1 cellular context compared by ENCODE assay signal in the genomic region with DNA sequence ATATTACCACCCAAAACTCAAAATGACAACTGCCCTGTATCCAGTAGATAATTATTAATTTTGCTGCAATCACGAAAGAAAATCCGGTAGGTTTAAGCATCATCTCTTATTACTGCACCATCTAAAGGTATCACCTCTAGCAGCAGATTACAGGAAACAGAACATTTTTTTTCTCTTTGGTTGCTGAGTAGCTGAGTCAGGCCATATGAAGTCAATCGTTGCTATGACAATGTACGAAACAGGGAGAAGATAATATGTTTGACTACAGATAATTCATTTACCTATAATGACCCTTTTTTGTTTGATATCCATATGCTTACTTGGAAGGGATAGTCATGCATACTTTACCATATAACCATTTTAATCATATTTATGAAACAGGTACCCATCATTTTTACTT.
TF ChIP-seq lines count a peak whose summit lies in the region.

No MANE protein-coding gene starts in this region.

TF ChIP-seq in IMR-90, 13 proteins besides CTCF, POLR2A, EP300 and RAD21:
- TF ChIP-seq, protein P1, sequence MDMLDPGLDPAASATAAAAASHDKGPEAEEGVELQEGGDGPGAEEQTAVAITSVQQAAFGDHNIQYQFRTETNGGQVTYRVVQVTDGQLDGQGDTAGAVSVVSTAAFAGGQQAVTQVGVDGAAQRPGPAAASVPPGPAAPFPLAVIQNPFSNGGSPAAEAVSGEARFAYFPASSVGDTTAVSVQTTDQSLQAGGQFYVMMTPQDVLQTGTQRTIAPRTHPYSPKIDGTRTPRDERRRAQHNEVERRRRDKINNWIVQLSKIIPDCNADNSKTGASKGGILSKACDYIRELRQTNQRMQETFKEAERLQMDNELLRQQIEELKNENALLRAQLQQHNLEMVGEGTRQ (IDR thresholded peaks at IDR 0.05; ENCODE audit: low read depth, low read length), result no peak
- TF ChIP-seq FOS (IDR thresholded peaks at IDR 0.05; ENCODE audit: low read depth, low read length) (no peak), NFE2L2 (IDR thresholded peaks at IDR 0.05; ENCODE audit: low read depth, low read length) (no peak), BHLHE40 (IDR thresholded peaks at IDR 0.05; ENCODE audit: low read depth, low read length) (no peak), CEBPB (IDR thresholded peaks at IDR 0.05; ENCODE audit: low read depth, low read length) (no peak), RFX5 (IDR thresholded peaks at IDR 0.05; ENCODE audit: low read depth, low read length) (no peak), MAFK (IDR thresholded peaks at IDR 0.05; ENCODE audit: low read depth, low read length) (no peak), SMC3 (IDR thresholded peaks at IDR 0.05; ENCODE audit: low read depth, low read length) (no peak), MXI1 (IDR thresholded peaks at IDR 0.05; ENCODE audit: borderline replicate concordance, low read depth, low read length) (no peak), RCOR1 (IDR thresholded peaks at IDR 0.05; ENCODE audit: insufficient replicate concordance, low read length) (no peak), CHD1 (IDR thresholded peaks at IDR 0.05; ENCODE audit: low read depth, low read length) (no peak), MAZ (IDR thresholded peaks at IDR 0.05; ENCODE audit: borderline replicate concordance, low read depth, low read length) (no peak)
- TF ChIP-seq, protein P2, sequence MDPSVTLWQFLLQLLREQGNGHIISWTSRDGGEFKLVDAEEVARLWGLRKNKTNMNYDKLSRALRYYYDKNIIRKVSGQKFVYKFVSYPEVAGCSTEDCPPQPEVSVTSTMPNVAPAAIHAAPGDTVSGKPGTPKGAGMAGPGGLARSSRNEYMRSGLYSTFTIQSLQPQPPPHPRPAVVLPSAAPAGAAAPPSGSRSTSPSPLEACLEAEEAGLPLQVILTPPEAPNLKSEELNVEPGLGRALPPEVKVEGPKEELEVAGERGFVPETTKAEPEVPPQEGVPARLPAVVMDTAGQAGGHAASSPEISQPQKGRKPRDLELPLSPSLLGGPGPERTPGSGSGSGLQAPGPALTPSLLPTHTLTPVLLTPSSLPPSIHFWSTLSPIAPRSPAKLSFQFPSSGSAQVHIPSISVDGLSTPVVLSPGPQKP (IDR thresholded peaks at IDR 0.05; ENCODE audit: borderline replicate concordance, low read depth, low read length), result no peak
TF ChIP-seq in IMR-90: peak in this region for 0.
